9 cellular contexts compared by ENCODE assay signal in the genomic region with DNA sequence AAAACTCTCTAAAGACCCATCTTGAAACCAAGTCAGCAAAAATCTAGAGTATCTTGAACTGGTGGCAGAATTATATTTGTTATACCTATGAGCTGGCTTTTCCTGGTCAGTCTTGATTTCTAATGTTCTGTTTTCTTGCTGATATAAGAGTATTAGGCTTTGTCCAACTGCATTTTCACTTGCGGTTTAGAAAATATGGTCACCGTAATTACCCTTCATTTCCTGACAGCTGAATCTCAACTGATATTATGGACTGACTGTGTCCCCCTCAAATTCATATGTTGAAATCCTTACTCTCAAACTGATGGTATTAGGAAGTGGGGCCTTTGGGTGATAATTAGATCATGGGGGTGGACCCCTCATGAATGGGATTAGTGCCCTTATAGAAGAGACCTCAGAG.
DNase-seq lines count a peak whose midpoint lies in the region; ATAC-seq and TF ChIP-seq lines count a peak whose summit lies in the region.
"Had no signal": no experiment of that assay in that cellular context is flagged by ENCODE, and none has a peak within 500 bp of the region (broad histone marks: within the 10 kb centered on the region; RNA-seq: fewer than 3 reads in every experiment).

No MANE protein-coding gene starts in this region.

- H3K36me3 Mint-ChIP-seq in activated naive CD8-positive, alpha-beta T cell treated with anti-CD3 and anti-CD28 coated beads, Interleukin-2, amount 10 ng/mL, durations not matched to agents 7 days and 5 days: peaks cover 4% of the 10 kb centered on the region
- no peaks in the 10 kb centered on the region for H3K36me3 Mint-ChIP-seq in activated naive CD8-positive, alpha-beta T cell treated with anti-CD3 and anti-CD28 coated beads, Interleukin-2, amount 50 U/mL, for 24 hours (ENCODE audit: low read depth)

- peak overlapping the region; percentile 76 for H3K27ac ChIP-seq in SK-N-MC
- no peak overlapping the region for H3K27ac ChIP-seq in iPS-20b (ENCODE audit: low read length)
- peak overlapping the region; percentile 21 to 34 for H3K27ac ChIP-seq in testis

- H3K27me3 ChIP-seq in iPS-20b (ENCODE audit: insufficient read depth, low read length) (no peaks in the 10 kb centered on the region), testis (no peaks in the 10 kb centered on the region)

- no peaks in the 10 kb centered on the region; the same call in 1 of the 2 replicates for H3K4me1 ChIP-seq in iPS-20b (ENCODE audit: insufficient read depth, low read length)
- H3K4me1 ChIP-seq in testis: no peaks in the 10 kb centered on the region

- H3K4me3 Mint-ChIP-seq in activated naive CD8-positive, alpha-beta T cell treated with anti-CD3 and anti-CD28 coated beads, Interleukin-2, amount 10 ng/mL, durations not matched to agents 7 days and 5 days: no peak overlapping the region
- no peak overlapping the region for H3K4me3 Mint-ChIP-seq in activated naive CD8-positive, alpha-beta T cell treated with anti-CD3 and anti-CD28 coated beads, Interleukin-2, amount 50 U/mL, for 24 hours

- H3K4me3 ChIP-seq in SK-N-MC (no peak overlapping the region), iPS-20b (ENCODE audit: low read length) (no peak overlapping the region), testis (no peak overlapping the region)
- H3K4me3 ChIP-seq: HAP-1 had no signal

- WGBS in testis, 2 donors: 96 to 97% methylated on average over 2 of the region's 2 CpGs

- H3K27me3 Mint-ChIP-seq in activated naive CD8-positive, alpha-beta T cell treated with anti-CD3 and anti-CD28 coated beads, Interleukin-2, amount 10 ng/mL, durations not matched to agents 7 days and 5 days: no peaks in the 10 kb centered on the region
- H3K27me3 Mint-ChIP-seq in activated naive CD8-positive, alpha-beta T cell treated with anti-CD3 and anti-CD28 coated beads, Interleukin-2, amount 50 U/mL, for 24 hours: no peaks in the 10 kb centered on the region

- H3K9me3 Mint-ChIP-seq in activated naive CD8-positive, alpha-beta T cell treated with anti-CD3 and anti-CD28 coated beads, Interleukin-2, amount 10 ng/mL, durations not matched to agents 7 days and 5 days: peaks cover 2% of the 10 kb centered on the region
- H3K9me3 Mint-ChIP-seq in activated naive CD8-positive, alpha-beta T cell treated with anti-CD3 and anti-CD28 coated beads, Interleukin-2, amount 50 U/mL, for 24 hours: no peaks in the 10 kb centered on the region

- no peaks in the 10 kb centered on the region for H3K36me3 ChIP-seq in SK-N-MC (ENCODE audit: insufficient read depth, low read length)
- H3K36me3 ChIP-seq in iPS-20b (ENCODE audit: insufficient read depth, low read depth, low read length): no peaks in the 10 kb centered on the region
- no peaks in the 10 kb centered on the region for H3K36me3 ChIP-seq in testis (ENCODE audit: low read depth, missing control alignments)
- H3K36me3 ChIP-seq: HAP-1 had no signal

- DNase-seq in activated naive CD8-positive, alpha-beta T cell treated with anti-CD3 and anti-CD28 coated beads, Interleukin-2, amount 10 ng/mL, durations not matched to agents 7 days and 5 days: no peak
- no peak for DNase-seq in activated naive CD8-positive, alpha-beta T cell treated with anti-CD3 and anti-CD28 coated beads, Interleukin-2, amount 50 U/mL, for 24 hours
- no peak for DNase-seq in SK-N-MC (ENCODE audit: low read depth, low spot score)
- no peak for DNase-seq in testis
- no peak for DNase-seq in islet precursor cell
- no peak for DNase-seq in HCEC 1CT

- intact Hi-C loops in testis (cut with DNase I; ENCODE audit: low total_unique reads): loop anchor here (5.0 kb wide), 1 partner anchor 143 kb away; no protein-coding TSS in a partner anchor

- peak overlapping the region; percentile 87 for H3K27ac Mint-ChIP-seq in activated naive CD8-positive, alpha-beta T cell treated with anti-CD3 and anti-CD28 coated beads, Interleukin-2, amount 10 ng/mL, durations not matched to agents 7 days and 5 days
- H3K27ac Mint-ChIP-seq in activated naive CD8-positive, alpha-beta T cell treated with anti-CD3 and anti-CD28 coated beads, Interleukin-2, amount 50 U/mL, for 24 hours: no peak overlapping the region

- H3K4me1 Mint-ChIP-seq in activated naive CD8-positive, alpha-beta T cell treated with anti-CD3 and anti-CD28 coated beads, Interleukin-2, amount 10 ng/mL, durations not matched to agents 7 days and 5 days: peaks cover 13% of the 10 kb centered on the region
- H3K4me1 Mint-ChIP-seq in activated naive CD8-positive, alpha-beta T cell treated with anti-CD3 and anti-CD28 coated beads, Interleukin-2, amount 50 U/mL, for 24 hours: peaks cover 10% of the 10 kb centered on the region

- no peak for TF ChIP-seq CTCF in testis (IDR thresholded peaks at IDR 0.05)

- POLR2A ChIA-PET in activated naive CD8-positive, alpha-beta T cell treated with anti-CD3 and anti-CD28 coated beads, Interleukin-2, amount 10 ng/mL, durations not matched to agents 7 days and 5 days (lab: Charles Lee): interaction anchor here (0.9 to 1.9 kb wide), 4 partner anchors 72 to 155 kb away, joined by 3 to 11 read pairs (median 10); a partner anchor contains a TSS

- TF ChIP-seq POLR2A in testis (IDR thresholded peaks at IDR 0.05): no peak

- peak overlapping the region; percentile 31 for H3K9ac ChIP-seq in SK-N-MC (ENCODE audit: insufficient read length)
- peak overlapping the region; percentile 12; the same call in 1 of the 2 replicates for H3K9ac ChIP-seq in iPS-20b (ENCODE audit: low read depth, low read length)

- H3K9me3 ChIP-seq in SK-N-MC (ENCODE audit: low read depth, low read length) (no peaks in the 10 kb centered on the region; the same call in 1 of the 2 replicates), iPS-20b (ENCODE audit: insufficient read depth, low read depth, low read length) (no peaks in the 10 kb centered on the region), testis (no peaks in the 10 kb centered on the region)
- H3K9me3 ChIP-seq: HAP-1 had no signal

- no peak for ATAC-seq in activated naive CD8-positive, alpha-beta T cell treated with anti-CD3 and anti-CD28 coated beads, Interleukin-2, amount 10 ng/mL, durations not matched to agents 7 days and 5 days (ENCODE audit: low read depth)
- no peak for ATAC-seq in activated naive CD8-positive, alpha-beta T cell treated with anti-CD3 and anti-CD28 coated beads, Interleukin-2, amount 50 U/mL, for 24 hours
- no peak for ATAC-seq in HG02870 (IDR thresholded peaks at IDR 0.05; ENCODE audit: unreplicated experiment)
